In the genomic region with DNA sequence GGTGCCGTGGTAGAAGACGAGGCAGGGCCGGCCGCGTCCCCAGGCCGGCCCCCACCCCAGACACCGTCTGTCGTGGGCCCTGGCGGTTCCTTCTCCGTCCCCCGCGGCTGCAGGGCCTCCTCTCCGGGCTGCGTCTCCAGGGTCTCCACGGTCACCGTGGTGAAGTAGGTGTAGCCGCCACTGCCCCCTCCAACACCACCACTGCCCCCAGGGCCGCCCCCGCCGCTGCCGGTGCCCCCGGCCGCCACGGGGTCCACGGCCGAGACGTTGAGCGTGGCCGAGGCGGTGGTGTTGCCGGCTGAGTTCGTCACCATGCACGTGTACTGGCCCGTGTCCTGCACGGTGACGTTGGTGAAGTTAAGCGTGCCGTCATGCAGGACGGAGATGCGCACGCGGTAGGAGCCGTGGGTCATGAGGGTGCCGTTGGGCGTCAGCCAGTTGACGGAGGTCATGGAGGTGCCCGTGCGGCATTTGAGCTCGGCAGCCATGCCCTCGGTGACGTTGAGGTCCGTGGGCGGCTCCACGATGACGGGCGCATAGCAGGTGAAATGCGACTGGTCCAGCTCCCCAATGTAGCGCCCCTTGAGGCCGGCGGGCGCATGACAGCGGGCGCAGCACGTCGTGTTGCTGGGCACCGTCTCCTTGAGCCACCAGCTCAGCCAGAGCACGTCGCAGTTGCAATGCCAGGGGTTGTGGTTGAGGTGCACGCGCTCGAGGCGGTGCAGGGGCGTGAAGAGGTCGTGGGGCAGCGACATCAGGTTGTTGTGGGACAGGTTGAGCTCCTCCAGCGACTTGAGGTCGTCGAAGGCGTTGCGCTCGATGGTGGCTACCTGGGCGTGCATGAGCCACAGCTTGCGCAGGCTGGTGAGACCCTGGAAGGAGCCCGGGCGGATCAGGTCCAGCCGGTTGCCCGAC, we compare ENCODE assay signal across 2 cellular contexts.
TF ChIP-seq lines count a peak whose summit lies in the region.

No MANE protein-coding gene starts in this region.

TF ChIP-seq in SK-N-SH, 30 proteins besides CTCF, POLR2A, EP300 and RAD21:
- TF ChIP-seq RFX5 (IDR thresholded peaks at IDR 0.05; ENCODE audit: low read length) (no peak), NFIC (IDR thresholded peaks at IDR 0.05; ENCODE audit: borderline replicate concordance) (no peak), TCF12 (IDR thresholded peaks at IDR 0.05) (no peak), GATA2 (CRISPR knock-in tag; IDR thresholded peaks at IDR 0.05) (no peak), POLR2AphosphoS5 (IDR thresholded peaks at IDR 0.05; ENCODE audit: low read depth, low read length) (no peak), RCOR1 (IDR thresholded peaks at IDR 0.05; ENCODE audit: low read length) (no peak), TAF1 (IDR thresholded peaks at IDR 0.05; ENCODE audit: borderline replicate concordance, low read depth, low read length) (no peak), SMC3 (IDR thresholded peaks at IDR 0.05; ENCODE audit: low read depth, low read length) (no peak), FOXM1 (IDR thresholded peaks at IDR 0.05; ENCODE audit: low read depth) (no peak), TEAD4 (IDR thresholded peaks at IDR 0.05; ENCODE audit: borderline replicate concordance, insufficient read depth) (no peak), MXI1 (IDR thresholded peaks at IDR 0.05; ENCODE audit: low read depth, low read length) (no peak)
- TF ChIP-seq, protein P1, sequence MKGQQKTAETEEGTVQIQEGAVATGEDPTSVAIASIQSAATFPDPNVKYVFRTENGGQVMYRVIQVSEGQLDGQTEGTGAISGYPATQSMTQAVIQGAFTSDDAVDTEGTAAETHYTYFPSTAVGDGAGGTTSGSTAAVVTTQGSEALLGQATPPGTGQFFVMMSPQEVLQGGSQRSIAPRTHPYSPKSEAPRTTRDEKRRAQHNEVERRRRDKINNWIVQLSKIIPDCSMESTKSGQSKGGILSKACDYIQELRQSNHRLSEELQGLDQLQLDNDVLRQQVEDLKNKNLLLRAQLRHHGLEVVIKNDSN (IDR thresholded peaks at IDR 0.05; ENCODE audit: borderline replicate concordance, low read depth), result no peak
- TF ChIP-seq, protein P2, sequence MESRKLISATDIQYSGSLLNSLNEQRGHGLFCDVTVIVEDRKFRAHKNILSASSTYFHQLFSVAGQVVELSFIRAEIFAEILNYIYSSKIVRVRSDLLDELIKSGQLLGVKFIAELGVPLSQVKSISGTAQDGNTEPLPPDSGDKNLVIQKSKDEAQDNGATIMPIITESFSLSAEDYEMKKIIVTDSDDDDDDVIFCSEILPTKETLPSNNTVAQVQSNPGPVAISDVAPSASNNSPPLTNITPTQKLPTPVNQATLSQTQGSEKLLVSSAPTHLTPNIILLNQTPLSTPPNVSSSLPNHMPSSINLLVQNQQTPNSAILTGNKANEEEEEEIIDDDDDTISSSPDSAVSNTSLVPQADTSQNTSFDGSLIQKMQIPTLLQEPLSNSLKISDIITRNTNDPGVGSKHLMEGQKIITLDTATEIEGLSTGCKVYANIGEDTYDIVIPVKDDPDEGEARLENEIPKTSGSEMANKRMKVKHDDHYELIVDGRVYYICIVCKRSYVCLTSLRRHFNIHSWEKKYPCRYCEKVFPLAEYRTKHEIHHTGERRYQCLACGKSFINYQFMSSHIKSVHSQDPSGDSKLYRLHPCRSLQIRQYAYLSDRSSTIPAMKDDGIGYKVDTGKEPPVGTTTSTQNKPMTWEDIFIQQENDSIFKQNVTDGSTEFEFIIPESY (IDR thresholded peaks at IDR 0.05; ENCODE audit: borderline replicate concordance, low read depth), result no peak
- TF ChIP-seq, protein P3, sequence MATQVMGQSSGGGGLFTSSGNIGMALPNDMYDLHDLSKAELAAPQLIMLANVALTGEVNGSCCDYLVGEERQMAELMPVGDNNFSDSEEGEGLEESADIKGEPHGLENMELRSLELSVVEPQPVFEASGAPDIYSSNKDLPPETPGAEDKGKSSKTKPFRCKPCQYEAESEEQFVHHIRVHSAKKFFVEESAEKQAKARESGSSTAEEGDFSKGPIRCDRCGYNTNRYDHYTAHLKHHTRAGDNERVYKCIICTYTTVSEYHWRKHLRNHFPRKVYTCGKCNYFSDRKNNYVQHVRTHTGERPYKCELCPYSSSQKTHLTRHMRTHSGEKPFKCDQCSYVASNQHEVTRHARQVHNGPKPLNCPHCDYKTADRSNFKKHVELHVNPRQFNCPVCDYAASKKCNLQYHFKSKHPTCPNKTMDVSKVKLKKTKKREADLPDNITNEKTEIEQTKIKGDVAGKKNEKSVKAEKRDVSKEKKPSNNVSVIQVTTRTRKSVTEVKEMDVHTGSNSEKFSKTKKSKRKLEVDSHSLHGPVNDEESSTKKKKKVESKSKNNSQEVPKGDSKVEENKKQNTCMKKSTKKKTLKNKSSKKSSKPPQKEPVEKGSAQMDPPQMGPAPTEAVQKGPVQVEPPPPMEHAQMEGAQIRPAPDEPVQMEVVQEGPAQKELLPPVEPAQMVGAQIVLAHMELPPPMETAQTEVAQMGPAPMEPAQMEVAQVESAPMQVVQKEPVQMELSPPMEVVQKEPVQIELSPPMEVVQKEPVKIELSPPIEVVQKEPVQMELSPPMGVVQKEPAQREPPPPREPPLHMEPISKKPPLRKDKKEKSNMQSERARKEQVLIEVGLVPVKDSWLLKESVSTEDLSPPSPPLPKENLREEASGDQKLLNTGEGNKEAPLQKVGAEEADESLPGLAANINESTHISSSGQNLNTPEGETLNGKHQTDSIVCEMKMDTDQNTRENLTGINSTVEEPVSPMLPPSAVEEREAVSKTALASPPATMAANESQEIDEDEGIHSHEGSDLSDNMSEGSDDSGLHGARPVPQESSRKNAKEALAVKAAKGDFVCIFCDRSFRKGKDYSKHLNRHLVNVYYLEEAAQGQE (IDR thresholded peaks at IDR 0.05; ENCODE audit: low read depth, low read length), result no peak
- TF ChIP-seq, protein P4, sequence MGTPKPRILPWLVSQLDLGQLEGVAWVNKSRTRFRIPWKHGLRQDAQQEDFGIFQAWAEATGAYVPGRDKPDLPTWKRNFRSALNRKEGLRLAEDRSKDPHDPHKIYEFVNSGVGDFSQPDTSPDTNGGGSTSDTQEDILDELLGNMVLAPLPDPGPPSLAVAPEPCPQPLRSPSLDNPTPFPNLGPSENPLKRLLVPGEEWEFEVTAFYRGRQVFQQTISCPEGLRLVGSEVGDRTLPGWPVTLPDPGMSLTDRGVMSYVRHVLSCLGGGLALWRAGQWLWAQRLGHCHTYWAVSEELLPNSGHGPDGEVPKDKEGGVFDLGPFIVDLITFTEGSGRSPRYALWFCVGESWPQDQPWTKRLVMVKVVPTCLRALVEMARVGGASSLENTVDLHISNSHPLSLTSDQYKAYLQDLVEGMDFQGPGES (IDR thresholded peaks at IDR 0.05; ENCODE audit: low read depth, low read length), result no peak
TF ChIP-seq in SK-N-SH: peak in this region for 0.

TF ChIP-seq in SK-N-SH treated with all-trans-retinoic acid at 6 μM for 48 hours, 23 proteins besides CTCF, POLR2A, EP300 and RAD21:
- TF ChIP-seq BACH2 (CRISPR knock-in tag; IDR thresholded peaks at IDR 0.05; ENCODE audit: borderline replicate concordance) (no peak), GLIS3 (CRISPR knock-in tag; IDR thresholded peaks at IDR 0.05) (no peak), OSR1 (CRISPR knock-in tag; IDR thresholded peaks at IDR 0.05) (no peak), ZFP30 (CRISPR knock-in tag; IDR thresholded peaks at IDR 0.05) (no peak), RARB (CRISPR knock-in tag; IDR thresholded peaks at IDR 0.05) (no peak), ZNF8 (CRISPR knock-in tag; IDR thresholded peaks at IDR 0.05) (no peak), SNAI2 (CRISPR knock-in tag; IDR thresholded peaks at IDR 0.05) (no peak), PPARA (CRISPR knock-in tag; IDR thresholded peaks at IDR 0.05; ENCODE audit: borderline replicate concordance) (no peak), ZNF70 (CRISPR knock-in tag; IDR thresholded peaks at IDR 0.05) (no peak), ZFP3 (CRISPR knock-in tag; IDR thresholded peaks at IDR 0.05) (no peak)
- TF ChIP-seq, protein P5, sequence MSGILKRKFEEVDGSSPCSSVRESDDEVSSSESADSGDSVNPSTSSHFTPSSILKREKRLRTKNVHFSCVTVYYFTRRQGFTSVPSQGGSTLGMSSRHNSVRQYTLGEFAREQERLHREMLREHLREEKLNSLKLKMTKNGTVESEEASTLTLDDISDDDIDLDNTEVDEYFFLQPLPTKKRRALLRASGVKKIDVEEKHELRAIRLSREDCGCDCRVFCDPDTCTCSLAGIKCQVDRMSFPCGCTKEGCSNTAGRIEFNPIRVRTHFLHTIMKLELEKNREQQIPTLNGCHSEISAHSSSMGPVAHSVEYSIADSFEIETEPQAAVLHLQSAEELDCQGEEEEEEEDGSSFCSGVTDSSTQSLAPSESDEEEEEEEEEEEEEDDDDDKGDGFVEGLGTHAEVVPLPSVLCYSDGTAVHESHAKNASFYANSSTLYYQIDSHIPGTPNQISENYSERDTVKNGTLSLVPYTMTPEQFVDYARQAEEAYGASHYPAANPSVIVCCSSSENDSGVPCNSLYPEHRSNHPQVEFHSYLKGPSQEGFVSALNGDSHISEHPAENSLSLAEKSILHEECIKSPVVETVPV (CRISPR knock-in tag; IDR thresholded peaks at IDR 0.05), result no peak
- TF ChIP-seq, protein P6, sequence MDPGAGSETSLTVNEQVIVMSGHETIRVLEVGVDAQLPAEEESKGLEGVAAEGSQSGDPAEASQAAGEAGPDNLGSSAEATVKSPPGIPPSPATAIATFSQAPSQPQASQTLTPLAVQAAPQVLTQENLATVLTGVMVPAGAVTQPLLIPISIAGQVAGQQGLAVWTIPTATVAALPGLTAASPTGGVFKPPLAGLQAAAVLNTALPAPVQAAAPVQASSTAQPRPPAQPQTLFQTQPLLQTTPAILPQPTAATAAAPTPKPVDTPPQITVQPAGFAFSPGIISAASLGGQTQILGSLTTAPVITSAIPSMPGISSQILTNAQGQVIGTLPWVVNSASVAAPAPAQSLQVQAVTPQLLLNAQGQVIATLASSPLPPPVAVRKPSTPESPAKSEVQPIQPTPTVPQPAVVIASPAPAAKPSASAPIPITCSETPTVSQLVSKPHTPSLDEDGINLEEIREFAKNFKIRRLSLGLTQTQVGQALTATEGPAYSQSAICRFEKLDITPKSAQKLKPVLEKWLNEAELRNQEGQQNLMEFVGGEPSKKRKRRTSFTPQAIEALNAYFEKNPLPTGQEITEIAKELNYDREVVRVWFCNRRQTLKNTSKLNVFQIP (CRISPR knock-in tag; IDR thresholded peaks at IDR 0.05; ENCODE audit: borderline replicate concordance, low read depth), result no peak
- TF ChIP-seq, protein P7, sequence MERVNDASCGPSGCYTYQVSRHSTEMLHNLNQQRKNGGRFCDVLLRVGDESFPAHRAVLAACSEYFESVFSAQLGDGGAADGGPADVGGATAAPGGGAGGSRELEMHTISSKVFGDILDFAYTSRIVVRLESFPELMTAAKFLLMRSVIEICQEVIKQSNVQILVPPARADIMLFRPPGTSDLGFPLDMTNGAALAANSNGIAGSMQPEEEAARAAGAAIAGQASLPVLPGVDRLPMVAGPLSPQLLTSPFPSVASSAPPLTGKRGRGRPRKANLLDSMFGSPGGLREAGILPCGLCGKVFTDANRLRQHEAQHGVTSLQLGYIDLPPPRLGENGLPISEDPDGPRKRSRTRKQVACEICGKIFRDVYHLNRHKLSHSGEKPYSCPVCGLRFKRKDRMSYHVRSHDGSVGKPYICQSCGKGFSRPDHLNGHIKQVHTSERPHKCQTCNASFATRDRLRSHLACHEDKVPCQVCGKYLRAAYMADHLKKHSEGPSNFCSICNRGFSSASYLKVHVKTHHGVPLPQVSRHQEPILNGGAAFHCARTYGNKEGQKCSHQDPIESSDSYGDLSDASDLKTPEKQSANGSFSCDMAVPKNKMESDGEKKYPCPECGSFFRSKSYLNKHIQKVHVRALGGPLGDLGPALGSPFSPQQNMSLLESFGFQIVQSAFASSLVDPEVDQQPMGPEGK (CRISPR knock-in tag; IDR thresholded peaks at IDR 0.05; ENCODE audit: borderline replicate concordance), result no peak
TF ChIP-seq in SK-N-SH treated with all-trans-retinoic acid at 6 μM for 48 hours: peak in this region for 0.
